8 cellular contexts compared by ENCODE assay signal in genomic region chr18:8084160-8084559, GRCh38.
DNase-seq lines count a peak whose midpoint lies in the region; ATAC-seq, FAIRE-seq and TF ChIP-seq lines count a peak whose summit lies in the region.

No MANE protein-coding gene starts in this region.

- no peak overlapping the region for H3K4me3 ChIP-seq in HL-60 (replicated peaks; ENCODE audit: insufficient read depth, low read length)
- no peak overlapping the region for H3K4me3 ChIP-seq in tibial nerve

- FAIRE-seq in GM19239 (lab: Jason Lieb, UNC), result no peak

- no peaks in the 10 kb centered on the region for H3K27me3 ChIP-seq in HL-60 (ENCODE audit: insufficient read depth, poor library complexity, severe bottlenecking)
- no peaks in the 10 kb centered on the region for H3K27me3 ChIP-seq in tibial nerve

- no peaks in the 10 kb centered on the region for H3K9me3 ChIP-seq in tibial nerve

- DNase-seq in AG20443 (ENCODE audit: low spot score), result peak; percentile 42
- DNase-seq in HL-60 (ENCODE audit: low read depth in 1 of 2, low spot score in 1 of 2), result peak; percentile 12 to 37
- peak; percentile 84 for DNase-seq in SK-MEL-5 (ENCODE audit: low read depth, low spot score)
- DNase-seq in left ventricle myocardium superior, result peak; percentile 34
- peak in 1 of 2 donors; percentile 6 for DNase-seq in tibial nerve (ENCODE audit: low spot score in 2 of 2)
- no peak for DNase-seq in GM19239 (ENCODE audit: insufficient read length, low spot score)

- H3K4me1 ChIP-seq in tibial nerve, result no peaks in the 10 kb centered on the region

- 61 to 69% methylated on average over 7 of the region's 7 CpGs for WGBS in tibial nerve, 2 donors

- ATAC-seq in left ventricle myocardium superior (peak; percentile 75), HG03135 (IDR thresholded peaks at IDR 0.05; ENCODE audit: unreplicated experiment) (no peak), GM18858 (IDR thresholded peaks at IDR 0.05; ENCODE audit: unreplicated experiment) (no peak)

- TF ChIP-seq CTCF in HL-60 (IDR thresholded peaks at IDR 0.05; ENCODE audit: insufficient read depth, low read length) (peak; percentile 42), tibial nerve (IDR thresholded peaks at IDR 0.05) (peak in 3 of 5 experiments; percentile 25 to 37 (median 25))

- no peak overlapping the region for H3K27ac ChIP-seq in HL-60 (replicated peaks)
- H3K27ac ChIP-seq in tibial nerve, result no peak overlapping the region

- peaks cover 0 to 9% (median 0%) of the 10 kb centered on the region in 3 donors for H3K36me3 ChIP-seq in tibial nerve

- TF ChIP-seq POLR2A in tibial nerve (IDR thresholded peaks at IDR 0.05), result no peak

- intact Hi-C loops in left ventricle myocardium superior (cut with micrococcal nuclease), result loop anchor here (10.0 kb wide), 1 partner anchor 301 kb away; no protein-coding TSS in a partner anchor

- in situ Hi-C loops in SK-MEL-5 (cut with HindIII; ENCODE audit: low pct_unique_long_range_greater_than_20kb, low sequenced_read_pairs), result no loop called here

- TF ChIP-seq EP300 in tibial nerve (IDR thresholded peaks at IDR 0.05), result no peak
